1 cellular context compared by ENCODE assay signal in genomic region chr15:65004993-65005392, GRCh38.
TF ChIP-seq lines count a peak whose summit lies in the region.

No MANE protein-coding gene starts in this region.

TF ChIP-seq in HepG2, 621 proteins besides CTCF, POLR2A, EP300 and RAD21:
- TF ChIP-seq ZNF629 (CRISPR knock-in tag; conservative IDR thresholded peaks at IDR 0.05) (no peak), TRIM24 (CRISPR knock-in tag; IDR thresholded peaks at IDR 0.05) (no peak), CC2D1A (CRISPR knock-in tag; IDR thresholded peaks at IDR 0.05) (no peak), MAFF (IDR thresholded peaks at IDR 0.05; ENCODE audit: low read depth, low read length) (0 out of 2 replicates have a peak, but pooled peaks have one; percentile 11), MAFK (conservative IDR thresholded peaks at IDR 0.05 in 1 of 2, IDR thresholded peaks at IDR 0.05 in 1 of 2; ENCODE audit: low read length in 2 of 2) (peak; percentile 27 to 42; a peak in 1 of 4 replicates), ZNF260 (CRISPR knock-in tag; IDR thresholded peaks at IDR 0.05; ENCODE audit: borderline replicate concordance, low read depth) (no peak), ZNF362 (CRISPR knock-in tag; IDR thresholded peaks at IDR 0.05; ENCODE audit: borderline replicate concordance) (no peak), PITX1 (CRISPR knock-in tag; IDR thresholded peaks at IDR 0.05) (no peak), ZNF562 (CRISPR knock-in tag; IDR thresholded peaks at IDR 0.05; ENCODE audit: borderline replicate concordance) (no peak), SRF (IDR thresholded peaks at IDR 0.05; ENCODE audit: low read depth, low read length) (no peak)
